In the genomic region with DNA sequence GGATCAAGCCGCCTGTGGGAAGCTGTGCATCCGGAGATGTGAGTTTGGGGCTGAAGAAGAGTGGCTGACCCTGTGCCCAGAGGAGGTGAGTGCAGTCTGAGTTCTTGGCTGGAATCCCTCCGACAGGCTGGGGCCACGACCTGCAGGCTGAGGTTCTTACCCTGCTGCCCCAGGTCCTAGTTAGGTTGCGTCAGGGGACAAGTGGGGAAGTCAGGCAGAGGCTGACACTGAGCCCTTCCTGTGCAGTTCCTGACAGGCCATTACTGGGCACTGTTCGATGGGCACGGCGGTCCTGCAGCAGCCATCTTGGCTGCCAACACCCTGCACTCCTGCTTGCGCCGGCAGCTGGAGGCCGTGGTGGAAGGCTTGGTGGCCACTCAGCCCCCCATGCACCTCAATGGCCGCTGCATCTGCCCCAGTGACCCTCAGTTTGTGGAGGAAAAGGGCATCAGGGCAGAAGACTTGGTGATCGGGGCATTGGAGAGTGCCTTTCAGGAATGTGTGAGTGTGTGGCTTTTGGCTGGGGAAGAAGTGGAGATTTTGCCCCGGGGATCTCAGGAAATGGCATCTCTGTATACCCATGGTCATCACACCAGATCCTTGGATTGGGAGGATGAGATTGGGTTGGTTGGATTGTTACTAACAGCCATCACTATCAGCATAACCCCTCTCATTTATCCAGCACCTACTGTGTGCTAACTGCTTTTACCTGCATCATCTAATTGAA, we compare ENCODE assay signal across 9 cellular contexts. TPM values are rescaled to one million over a fixed set of nuclear protein-coding genes. Genes with fewer than 3 reads are reported as not detected.
DNase-seq lines count a peak whose midpoint lies in the region; ATAC-seq, FAIRE-seq and TF ChIP-seq lines count a peak whose summit lies in the region.
"Had no signal": no experiment of that assay in that cellular context is flagged by ENCODE, and none has a peak within 500 bp of the region (broad histone marks: within the 10 kb centered on the region; RNA-seq: fewer than 3 reads in every experiment).

No MANE protein-coding gene starts in this region.

- H3K27me3 ChIP-seq in CD4-positive, CD25-positive, alpha-beta regulatory T cell (ENCODE audit: control insufficient read depth, insufficient read depth, low read length): no peaks in the 10 kb centered on the region
- no peaks in the 10 kb centered on the region for H3K27me3 ChIP-seq in PC-3 (ENCODE audit: low read length)
- H3K27me3 ChIP-seq in effector memory CD4-positive, alpha-beta T cell (replicated peaks; ENCODE audit: control insufficient read depth, insufficient read depth, low read length, poor library complexity, severe bottlenecking): no peaks in the 10 kb centered on the region

- CTCF ChIA-PET in PC-3 (lab: Charles Lee): interaction anchor here (0.6 kb wide), 1 partner anchor 239 kb away, joined by 4 read pairs; no protein-coding TSS in a partner anchor

- peak overlapping the region; percentile 87 to 96 (median 94) for H3K4me3 Mint-ChIP-seq in CD4-positive, CD25-positive, alpha-beta regulatory T cell
- H3K4me3 Mint-ChIP-seq in osteocyte (ENCODE audit: unreplicated experiment): peak overlapping the region; percentile 74

- BruUV-seq in PC-3 (replicated peaks; lab: Mats Ljungman, UMichigan): no TSS peak

- no peaks in the 10 kb centered on the region for H3K79me2 ChIP-seq in PC-3 (ENCODE audit: low read length)

- peaks cover 20% of the 10 kb centered on the region for H3K36me3 ChIP-seq in CD4-positive, CD25-positive, alpha-beta regulatory T cell (ENCODE audit: control insufficient read depth, insufficient read depth, low read length)
- peaks cover 2% of the 10 kb centered on the region; the same call in 1 of the 2 replicates for H3K36me3 ChIP-seq in PC-3 (ENCODE audit: low read depth, low read length)
- peaks cover 22% of the 10 kb centered on the region for H3K36me3 ChIP-seq in effector memory CD4-positive, alpha-beta T cell (ENCODE audit: control insufficient read depth, insufficient read depth, low read length)

- peaks cover 4% of the 10 kb centered on the region for H3F3A ChIP-seq in PC-3 (ENCODE audit: low read length, unreplicated experiment)

- no peaks in the 10 kb centered on the region for H4K20me1 ChIP-seq in PC-3 (ENCODE audit: low read length)

- H3K4me1 ChIP-seq in CD4-positive, CD25-positive, alpha-beta regulatory T cell (ENCODE audit: control insufficient read depth, insufficient read depth, low read length, poor library complexity, severe bottlenecking): peaks cover 65% of the 10 kb centered on the region
- H3K4me1 ChIP-seq in PC-3 (ENCODE audit: insufficient read depth, low read length): peaks cover 31% of the 10 kb centered on the region
- H3K4me1 ChIP-seq in effector memory CD4-positive, alpha-beta T cell (ENCODE audit: control insufficient read depth, insufficient read depth, low read length, poor library complexity, severe bottlenecking): peaks cover 65% of the 10 kb centered on the region

- H3K9me2 ChIP-seq in PC-3 (replicated peaks; ENCODE audit: low read length): no peaks in the 10 kb centered on the region

- ATAC-seq in CD4-positive, CD25-positive, alpha-beta regulatory T cell (ENCODE audit: low read depth in 2 of 2): no peak
- ATAC-seq in PC-3: no peak
- no peak for ATAC-seq in GM19397 (IDR thresholded peaks at IDR 0.05; ENCODE audit: unreplicated experiment)
- ATAC-seq in GM18511 (IDR thresholded peaks at IDR 0.05; ENCODE audit: unreplicated experiment): no peak

- no peaks in the 10 kb centered on the region for H3K9me3 Mint-ChIP-seq in CD4-positive, CD25-positive, alpha-beta regulatory T cell
- no peaks in the 10 kb centered on the region for H3K9me3 Mint-ChIP-seq in osteocyte (ENCODE audit: unreplicated experiment)

- H3K36me3 Mint-ChIP-seq in CD4-positive, CD25-positive, alpha-beta regulatory T cell: peaks cover 29% of the 10 kb centered on the region
- H3K36me3 Mint-ChIP-seq in osteocyte (ENCODE audit: unreplicated experiment): peaks cover 2% of the 10 kb centered on the region

- H3K4me1 Mint-ChIP-seq in CD4-positive, CD25-positive, alpha-beta regulatory T cell: peaks cover 3 to 89% (median 57%) of the 10 kb centered on the region in 4 donors
- peaks cover 35% of the 10 kb centered on the region for H3K4me1 Mint-ChIP-seq in osteocyte (ENCODE audit: unreplicated experiment)

- no peak for DNase-seq in CD4-positive, CD25-positive, alpha-beta regulatory T cell
- DNase-seq in PC-3: no peak
- no peak for DNase-seq in effector memory CD4-positive, alpha-beta T cell
- no peak for DNase-seq in osteocyte (ENCODE audit: extremely low spot score, unreplicated experiment)
- DNase-seq in urothelium cell line (ENCODE audit: low spot score): no peak
- DNase-seq in DMS153 treated with DMSO at 0.1 percent for 48 hours (lab: John Stamatoyannopoulos, UW; ENCODE audit: unreplicated experiment): no peak

- H3K9ac ChIP-seq in PC-3 (ENCODE audit: low read length): no peak overlapping the region

- H3K4me3 ChIP-seq in CD4-positive, CD25-positive, alpha-beta regulatory T cell (ENCODE audit: low read depth, low read length): peak overlapping the region; percentile 69
- peak overlapping the region; percentile 76; the same call in 1 of the 2 replicates for H3K4me3 ChIP-seq in PC-3 (ENCODE audit: low read length)
- peak overlapping the region; percentile 56 for H3K4me3 ChIP-seq in effector memory CD4-positive, alpha-beta T cell (ENCODE audit: insufficient read depth, low read depth, low read length, poor library complexity, severe bottlenecking)

- no peak overlapping the region for H2AFZ ChIP-seq in PC-3 (ENCODE audit: low read length)

- FAIRE-seq in urothelium cell line (lab: Jason Lieb, UNC): no peak

- H3K27me3 Mint-ChIP-seq in CD4-positive, CD25-positive, alpha-beta regulatory T cell: no peaks in the 10 kb centered on the region
- H3K27me3 Mint-ChIP-seq in osteocyte (ENCODE audit: unreplicated experiment): no peaks in the 10 kb centered on the region

- H3K27ac ChIP-seq in CD4-positive, CD25-positive, alpha-beta regulatory T cell (ENCODE audit: insufficient read depth, low read length, poor library complexity, severe bottlenecking): peak overlapping the region; percentile 89
- H3K27ac ChIP-seq in PC-3 (ENCODE audit: low read length): no peak overlapping the region
- peak overlapping the region; percentile 92 for H3K27ac ChIP-seq in effector memory CD4-positive, alpha-beta T cell (ENCODE audit: insufficient read depth, low read length, poor library complexity, severe bottlenecking)
- H3K27ac ChIP-seq: cardiac muscle cell had no signal

- intact Hi-C loops in PC-3 (cut with micrococcal nuclease): no loop called here

- POLR2A ChIA-PET in PC-3 (lab: Charles Lee; ENCODE audit: unreplicated experiment): no interaction called here

- H3K4me2 ChIP-seq in PC-3 (ENCODE audit: low read length): peak overlapping the region; percentile 88

- H3K9me3 ChIP-seq in CD4-positive, CD25-positive, alpha-beta regulatory T cell (ENCODE audit: control insufficient read depth in 2 of 2, low read length in 2 of 2): no peaks in the 10 kb centered on the region
- H3K9me3 ChIP-seq in PC-3 (ENCODE audit: low read length): no peaks in the 10 kb centered on the region
- no peaks in the 10 kb centered on the region for H3K9me3 ChIP-seq in effector memory CD4-positive, alpha-beta T cell (ENCODE audit: control insufficient read depth, low read length)

- TF ChIP-seq CTCF in PC-3 (conservative IDR thresholded peaks at IDR 0.05; ENCODE audit: low read depth, low read length) (no peak), osteocyte (IDR thresholded peaks at IDR 0.05) (no peak)

- H3K27ac Mint-ChIP-seq in CD4-positive, CD25-positive, alpha-beta regulatory T cell: peak overlapping the region; percentile 91 to 95 (median 94)
- H3K27ac Mint-ChIP-seq in osteocyte (ENCODE audit: unreplicated experiment): peak overlapping the region; percentile 86

RNA-seq across cellular contexts. Expression of gene PPM1M, which starts 1.3 kb away (rescaled TPM):
- total RNA-seq in CD4-positive, CD25-positive, alpha-beta regulatory T cell: 80.7 TPM
- polyA plus RNA-seq in CD4-positive, CD25-positive, alpha-beta regulatory T cell: 100 to 1,000 TPM in 1 of 4 donors, 10 to 100 TPM in 3; 55.5 to 104 (median 74.9) TPM
- 8.5 and 12.4 TPM in 2 replicates for total RNA-seq in PC-3 (2014; rRNA removed)
- 16.4 and 16.9 TPM in 2 replicates for total RNA-seq in osteocyte

RNA-seq across cellular contexts. Expression of gene TWF2, which starts 7.9 kb away (rescaled TPM):
- 62.4 TPM for total RNA-seq in CD4-positive, CD25-positive, alpha-beta regulatory T cell
- 100 to 1,000 TPM; 116 to 142 (median 131) TPM for polyA plus RNA-seq in CD4-positive, CD25-positive, alpha-beta regulatory T cell
- total RNA-seq in PC-3 (2014; rRNA removed) (147 and 166 TPM in 2 replicates), osteocyte (55.8 and 58.6 TPM in 2 replicates)

RNA-seq across cellular contexts. Expression of gene TLR9, which starts 21.4 kb away (rescaled TPM):
- total RNA-seq in CD4-positive, CD25-positive, alpha-beta regulatory T cell: 0.27 TPM
- under 1 TPM in 1 of 4 donors, not detected in 3; 0.16 TPM for polyA plus RNA-seq in CD4-positive, CD25-positive, alpha-beta regulatory T cell
- total RNA-seq in PC-3 (2014; rRNA removed) (not detected in 2 replicates), osteocyte (not detected in 2 replicates)
- polyA plus RNA-seq: cardiac muscle cell had no signal

RNA-seq across cellular contexts. Expression of gene WDR82, which starts 31.6 kb away (rescaled TPM):
- total RNA-seq in CD4-positive, CD25-positive, alpha-beta regulatory T cell: 116 TPM
- polyA plus RNA-seq in CD4-positive, CD25-positive, alpha-beta regulatory T cell: 100 to 1,000 TPM in 2 of 4 donors, 10 to 100 TPM in 2; 85.9 to 111 (median 103) TPM
- 56.2 and 56.4 TPM in 2 replicates for total RNA-seq in PC-3 (2014; rRNA removed)
- total RNA-seq in osteocyte: 76.7 and 82.1 TPM in 2 replicates

RNA-seq across cellular contexts. Expression of gene GLYCTK, which starts 40.7 kb away (rescaled TPM):
- total RNA-seq in CD4-positive, CD25-positive, alpha-beta regulatory T cell: 41.8 TPM
- 10 to 100 TPM; 11.1 to 17.9 (median 13.1) TPM for polyA plus RNA-seq in CD4-positive, CD25-positive, alpha-beta regulatory T cell
- 11.3 and 11.7 TPM in 2 replicates for total RNA-seq in PC-3 (2014; rRNA removed)
- total RNA-seq in osteocyte: 11.0 and 11.9 TPM in 2 replicates
